ENCODE assay signal across 1 cellular context in genomic region chr10:45672201-45673073, GRCh38.
TF ChIP-seq lines count a peak whose summit lies in the region.

Gene ZFAND4 (minus strand): TSS chr10:45672772. CDS start chr10:45663725, 9,047 bp downstream.

TF ChIP-seq in WTC11, 78 proteins besides CTCF, POLR2A, EP300 and RAD21 (continued from another document):
- peak; percentile 6 for TF ChIP-seq FOXP4 (CRISPR knock-in tag; IDR thresholded peaks at IDR 0.05)
- no peak for TF ChIP-seq FOXJ3 (CRISPR knock-in tag; IDR thresholded peaks at IDR 0.05; ENCODE audit: borderline replicate concordance)
- TF ChIP-seq ZBTB21 (CRISPR knock-in tag; IDR thresholded peaks at IDR 0.05; ENCODE audit: borderline replicate concordance): no peak
- TF ChIP-seq ZNF219 (CRISPR knock-in tag; IDR thresholded peaks at IDR 0.05; ENCODE audit: borderline replicate concordance): no peak
- peak; percentile 5; the same call in 1 of the 2 replicates for TF ChIP-seq USF2 (CRISPR knock-in tag; IDR thresholded peaks at IDR 0.05)
- peak; percentile 58; the same call in 1 of the 2 replicates for TF ChIP-seq NR3C1 (CRISPR knock-in tag; conservative IDR thresholded peaks at IDR 0.05; ENCODE audit: low read depth)
- no peak for TF ChIP-seq ZNF281 (CRISPR knock-in tag; IDR thresholded peaks at IDR 0.05)
- TF ChIP-seq FOXP1 (CRISPR knock-in tag; IDR thresholded peaks at IDR 0.05; ENCODE audit: borderline replicate concordance): peak; percentile 82; the same call in 1 of the 2 replicates
- TF ChIP-seq CREB1 (CRISPR knock-in tag; IDR thresholded peaks at IDR 0.05): peak; percentile 35; the same call in 1 of the 2 replicates
- TF ChIP-seq EMX1 (CRISPR knock-in tag; IDR thresholded peaks at IDR 0.05): no peak
- no peak for TF ChIP-seq NR1H2 (CRISPR knock-in tag; IDR thresholded peaks at IDR 0.05)
- TF ChIP-seq USF1 (CRISPR knock-in tag; IDR thresholded peaks at IDR 0.05): peak; percentile 50; the same call in 1 of the 2 replicates
- no peak for TF ChIP-seq ZNF425 (CRISPR knock-in tag; conservative IDR thresholded peaks at IDR 0.05)
- TF ChIP-seq MXD4 (CRISPR knock-in tag; IDR thresholded peaks at IDR 0.05; ENCODE audit: borderline replicate concordance): no peak
- TF ChIP-seq ZNF671 (CRISPR knock-in tag; IDR thresholded peaks at IDR 0.05): no peak
- 0 out of 2 replicates have a peak, but pooled peaks have one; percentile 70 for TF ChIP-seq SMAD3 (CRISPR knock-in tag; IDR thresholded peaks at IDR 0.05; ENCODE audit: borderline replicate concordance)
- no peak for TF ChIP-seq ZNF423 (CRISPR knock-in tag; IDR thresholded peaks at IDR 0.05)
- no peak for TF ChIP-seq ATF1 (CRISPR knock-in tag; IDR thresholded peaks at IDR 0.05)
- peak; percentile 63; the same call in 1 of the 2 replicates for TF ChIP-seq E2F1 (CRISPR knock-in tag; IDR thresholded peaks at IDR 0.05)
- peak; percentile 95 for TF ChIP-seq NFYB (CRISPR knock-in tag; conservative IDR thresholded peaks at IDR 0.05; ENCODE audit: low read depth)
- TF ChIP-seq E2F5 (CRISPR knock-in tag; IDR thresholded peaks at IDR 0.05): peak; percentile 74; the same call in 1 of the 2 replicates
- peak; percentile 89 for TF ChIP-seq MAX (CRISPR knock-in tag; IDR thresholded peaks at IDR 0.05)
- no peak for TF ChIP-seq CBFB (CRISPR knock-in tag; IDR thresholded peaks at IDR 0.05; ENCODE audit: low read depth)
- 0 out of 2 replicates have a peak, but pooled peaks have one; percentile 38 for TF ChIP-seq E2F4 (CRISPR knock-in tag; IDR thresholded peaks at IDR 0.05; ENCODE audit: borderline replicate concordance, low read depth)
- peak; percentile 93 for TF ChIP-seq FOXK1 (CRISPR knock-in tag; IDR thresholded peaks at IDR 0.05)
- 0 out of 2 replicates have a peak, but pooled peaks have one; percentile 43 for TF ChIP-seq AFF4 (CRISPR knock-in tag; IDR thresholded peaks at IDR 0.05; ENCODE audit: borderline replicate concordance)
- TF ChIP-seq NR2C2 (CRISPR knock-in tag; IDR thresholded peaks at IDR 0.05): no peak
- peak; percentile 69 for TF ChIP-seq CREM (CRISPR knock-in tag; IDR thresholded peaks at IDR 0.05)
- no peak for TF ChIP-seq ZNF121 (CRISPR knock-in tag; IDR thresholded peaks at IDR 0.05)
- TF ChIP-seq PREB (CRISPR knock-in tag; IDR thresholded peaks at IDR 0.05; ENCODE audit: borderline replicate concordance): no peak
- TF ChIP-seq IRF2 (CRISPR knock-in tag; IDR thresholded peaks at IDR 0.05; ENCODE audit: borderline replicate concordance, low read depth): no peak
- TF ChIP-seq ETV6 (CRISPR knock-in tag; IDR thresholded peaks at IDR 0.05): peak; percentile 70
- 0 out of 2 replicates have a peak, but pooled peaks have one; percentile 25 for TF ChIP-seq ZNF263 (CRISPR knock-in tag; IDR thresholded peaks at IDR 0.05; ENCODE audit: low read depth)
- TF ChIP-seq TP53 (CRISPR knock-in tag; IDR thresholded peaks at IDR 0.05): peak; percentile 88
